In the genomic region with DNA sequence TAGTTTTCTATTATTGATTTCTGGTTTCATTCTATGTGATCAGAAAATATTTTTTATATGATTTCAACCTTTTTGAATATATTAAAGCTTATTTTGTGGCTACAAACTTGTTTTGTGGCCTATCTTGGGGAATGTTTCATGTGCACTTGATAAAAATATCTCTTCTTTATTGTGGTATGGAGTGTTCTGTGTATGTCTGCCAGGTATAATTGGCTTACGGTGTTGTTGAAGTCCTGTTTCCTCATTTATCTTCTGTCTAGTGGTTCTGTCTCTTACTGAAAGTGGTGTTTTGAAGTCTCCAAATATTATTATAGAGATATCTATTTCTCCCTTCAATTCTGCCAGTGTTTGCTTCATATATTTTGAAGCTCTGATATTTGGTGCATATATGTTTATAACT, we compare ENCODE assay signal across 23 cellular contexts. TPM values are rescaled to one million over a fixed set of nuclear protein-coding genes. Genes with fewer than 3 reads are reported as not detected.
"Had no signal": no experiment of that assay in that cellular context is flagged by ENCODE, and none has a peak within 500 bp of the region (broad histone marks: within the 10 kb centered on the region; RNA-seq: fewer than 3 reads in every experiment).

No MANE protein-coding gene starts in this region.

- H3K4me1 ChIP-seq: neural progenitor cell, parathyroid adenoma had no signal

- H3K27ac Mint-ChIP-seq: activated B cell treated with CpG ODN at 0.5 μM for 24 hours; mesothelial cell of epicardium; natural killer cell; neural progenitor cell; stimulated activated memory B cell treated with anti-CD40 and anti-IgM and Interleukin-4, amounts not matched to agents 10 μg/mL and 1 μg/mL and 100 μg/mL, for 72 hours had no signal

- H3K27me3 ChIP-seq: brain microvascular endothelial cell, gastroesophageal sphincter, neural progenitor cell, sigmoid colon, tibial nerve had no signal

- H3K4me1 Mint-ChIP-seq: mesothelial cell of epicardium had no signal

- H3K9me3 Mint-ChIP-seq: activated B cell treated with CpG ODN at 0.5 μM for 24 hours, natural killer cell had no signal

- H3K4me3 ChIP-seq: gastroesophageal sphincter, neural progenitor cell, psoas muscle, sigmoid colon, tibial nerve had no signal

- DNase-seq: activated B cell treated with CpG ODN at 0.5 μM for 24 hours; activated CD4-positive, alpha-beta T cell treated with anti-CD3 and anti-CD28 coated beads, Interleukin-2, amount 50 U/mL, for 1 hour; activated gamma-delta T cell treated with Interleukin-2 at 50 U/mL for 16 hours; activated T-cell treated with anti-CD3 and anti-CD28 coated beads for 4 hours; amniotic stem cell; brain microvascular endothelial cell; hippocampal formation; left colon; mammary epithelial cell; natural killer cell; occipital lobe; small intestine; stimulated activated CD4-positive, alpha-beta T cell treated with anti-CD3 and anti-CD28 coated beads, Interleukin-4, amount 100 ng/mL, for 24 hours had no signal

- H3K4me3 Mint-ChIP-seq: activated B cell treated with CpG ODN at 0.5 μM for 24 hours; mesothelial cell of epicardium; natural killer cell; neural progenitor cell; stimulated activated memory B cell treated with anti-CD40 and anti-IgM and Interleukin-4, amounts not matched to agents 10 μg/mL and 1 μg/mL and 100 μg/mL, for 72 hours had no signal

- H3K27ac ChIP-seq: brain microvascular endothelial cell, gastroesophageal sphincter, neural progenitor cell, parathyroid adenoma, psoas muscle, sigmoid colon, tibial nerve had no signal

- H3K9me3 ChIP-seq: sigmoid colon had no signal

- H3K36me3 ChIP-seq: neural progenitor cell had no signal

- ATAC-seq: gastroesophageal sphincter; left colon; natural killer cell; psoas muscle; stimulated activated memory B cell treated with anti-CD40 and anti-IgM and Interleukin-4, amounts not matched to agents 10 μg/mL and 1 μg/mL and 100 μg/mL, for 72 hours had no signal

- H3K27me3 Mint-ChIP-seq: activated B cell treated with CpG ODN at 0.5 μM for 24 hours; stimulated activated memory B cell treated with anti-CD40 and anti-IgM and Interleukin-4, amounts not matched to agents 10 μg/mL and 1 μg/mL and 100 μg/mL, for 72 hours had no signal

RNA-seq across cellular contexts. Expression of gene SUSD3, which starts 47.1 kb away (rescaled TPM):
- total RNA-seq: astrocyte, endothelial cell of umbilical vein had no signal
- polyA plus RNA-seq: endothelial cell of umbilical vein had no signal
